14 cellular contexts compared by ENCODE assay signal in genomic region chr20:51587145-51587544, GRCh38. TPM values are rescaled to one million over a fixed set of nuclear protein-coding genes. Genes with fewer than 3 reads are reported as not detected.
DNase-seq lines count a peak whose midpoint lies in the region; ATAC-seq and TF ChIP-seq lines count a peak whose summit lies in the region.
"Had no signal": no experiment of that assay in that cellular context is flagged by ENCODE, and none has a peak within 500 bp of the region (broad histone marks: within the 10 kb centered on the region; RNA-seq: fewer than 3 reads in every experiment).

No MANE protein-coding gene starts in this region.

- no peak overlapping the region for H3K23ac ChIP-seq in mesendoderm (ENCODE audit: low read length)

- no peaks in the 10 kb centered on the region for H3K9me3 ChIP-seq in HEK293 (ENCODE audit: control insufficient read depth, insufficient read depth, low read depth, low read length)
- H3K9me3 ChIP-seq in Karpas-422 (ENCODE audit: low read length): no peaks in the 10 kb centered on the region
- peaks cover 10% of the 10 kb centered on the region; the same call in 1 of the 2 replicates for H3K9me3 ChIP-seq in OCI-LY7 (ENCODE audit: low read length)
- no peaks in the 10 kb centered on the region for H3K9me3 ChIP-seq in gastroesophageal sphincter
- H3K9me3 ChIP-seq: BLaER1 treated with 17β-estradiol and CSF1 and Interleukin-3, amounts not matched to agents 10 nM and 100 nM; HAP-1 had no signal

- no peak for TF ChIP-seq EP300 in gastroesophageal sphincter (IDR thresholded peaks at IDR 0.05)

- CTCF ChIA-PET in HEK293 (lab: Yijun Ruan, JAX) (interaction anchor here (0.6 to 1.9 kb wide), 7 partner anchors 8 to 605 kb away, joined by 3 to 7 read pairs (median 6); no protein-coding TSS in a partner anchor), OCI-LY7 (lab: Charles Lee; ENCODE audit: unreplicated experiment) (no interaction called here)

- DNase-seq in Karpas-422 (no peak), OCI-LY7 (ENCODE audit: low spot score) (no peak), foreskin keratinocyte (no peak), mesendoderm (no peak)
- DNase-seq: Calu3; CD8-positive, alpha-beta T cell; DMS79 treated with DMSO at 0.1 percent for 48 hours; EL had no signal

- TF ChIP-seq POLR2A in gastroesophageal sphincter (IDR thresholded peaks at IDR 0.05): no peak

- H2AFZ ChIP-seq in Karpas-422 (ENCODE audit: low read length) (no peak overlapping the region), OCI-LY7 (ENCODE audit: low read length) (no peak overlapping the region)

- H2BK120ac ChIP-seq in mesendoderm (ENCODE audit: low read depth, low read length): no peak overlapping the region

- H4K8ac ChIP-seq in mesendoderm (ENCODE audit: low read depth, low read length): no peak overlapping the region

- POLR2A ChIA-PET in HEK293 (lab: Yijun Ruan, JAX) (no interaction called here), OCI-LY7 (lab: Charles Lee) (interaction anchor here (0.7 to 1.3 kb wide), 2 partner anchors 14 to 80 kb away, joined by 3 read pairs; no protein-coding TSS in a partner anchor)

- ATAC-seq in gastroesophageal sphincter (no peak), foreskin keratinocyte (no peak)
- ATAC-seq: CD8-positive, alpha-beta T cell; GM12878 had no signal

- H3K18ac ChIP-seq in mesendoderm (ENCODE audit: low read length): no peak overlapping the region

- peak overlapping the region; percentile 51 for H3K4me2 ChIP-seq in Karpas-422 (ENCODE audit: low read depth, low read length, poor library complexity, severe bottlenecking)
- H3K4me2 ChIP-seq in OCI-LY7 (ENCODE audit: low read length): peak overlapping the region; percentile 22
- no peak overlapping the region for H3K4me2 ChIP-seq in mesendoderm (ENCODE audit: low read length)

- H3K27ac ChIP-seq in HEK293 (ENCODE audit: extremely low read depth, low read depth, low read length): no peak overlapping the region
- H3K27ac ChIP-seq in Karpas-422 (ENCODE audit: low read length): no peak overlapping the region
- H3K27ac ChIP-seq in OCI-LY7 (ENCODE audit: low read depth, low read length, poor library complexity, severe bottlenecking): no peak overlapping the region
- no peak overlapping the region for H3K27ac ChIP-seq in gastroesophageal sphincter
- no peak overlapping the region for H3K27ac ChIP-seq in foreskin keratinocyte
- no peak overlapping the region for H3K27ac ChIP-seq in mesendoderm (ENCODE audit: low read depth, low read length)
- H3K27ac ChIP-seq: BLaER1 treated with 17β-estradiol and CSF1 and Interleukin-3, amounts not matched to agents 10 nM and 100 nM; HL-60 had no signal

- WGBS in gastroesophageal sphincter (ENCODE audit: low coverage in 1 of 2), 2 donors: 91 to 95% methylated on average over 4 of the region's 4 CpGs
- no CpG with 5 or more reads among the region's 4 CpGs for WGBS in mesendoderm (ENCODE audit: extremely low coverage, insufficient coverage, low lambda C conversion rate)

- H3K27me3 ChIP-seq in Karpas-422 (ENCODE audit: low read length) (no peaks in the 10 kb centered on the region), gastroesophageal sphincter (no peaks in the 10 kb centered on the region), foreskin keratinocyte (peaks cover 14% of the 10 kb centered on the region), mesendoderm (ENCODE audit: insufficient read depth, low read length, poor library complexity) (no peaks in the 10 kb centered on the region)
- H3K27me3 ChIP-seq: BLaER1 treated with 17β-estradiol and CSF1 and Interleukin-3, amounts not matched to agents 10 nM and 100 nM had no signal

- H3K79me2 ChIP-seq in Karpas-422 (ENCODE audit: low read length): no peaks in the 10 kb centered on the region
- no peaks in the 10 kb centered on the region for H3K79me2 ChIP-seq in OCI-LY7 (ENCODE audit: insufficient read depth, low read depth, low read length)
- no peaks in the 10 kb centered on the region for H3K79me2 ChIP-seq in mesendoderm (ENCODE audit: control insufficient read depth, insufficient read depth, low read length)

- no peak for TF ChIP-seq CTCF in HEK293 (tag by site-specific recombination; IDR thresholded peaks at IDR 0.05)
- no peak for TF ChIP-seq CTCF in OCI-LY7 (conservative IDR thresholded peaks at IDR 0.05; ENCODE audit: low read length)
- TF ChIP-seq CTCF in gastroesophageal sphincter (IDR thresholded peaks at IDR 0.05): no peak
- no peak for TF ChIP-seq CTCF in foreskin keratinocyte (conservative IDR thresholded peaks at IDR 0.05)

- no peak overlapping the region for H3K4me3 ChIP-seq in HEK293 (ENCODE audit: low read depth, low read length)
- 0 out of 2 replicates have a peak overlapping the region, but pooled peaks have one; percentile 3 for H3K4me3 ChIP-seq in Karpas-422 (ENCODE audit: low read length)
- H3K4me3 ChIP-seq in OCI-LY7 (ENCODE audit: low read depth, low read length, poor library complexity, severe bottlenecking): no peak overlapping the region
- no peak overlapping the region for H3K4me3 ChIP-seq in gastroesophageal sphincter
- no peak overlapping the region for H3K4me3 ChIP-seq in mesendoderm (ENCODE audit: low read length)
- H3K4me3 ChIP-seq: BLaER1 treated with 17β-estradiol and CSF1 and Interleukin-3, amounts not matched to agents 10 nM and 100 nM; GM12878; HAP-1 had no signal

- H3K9me2 ChIP-seq in Karpas-422 (replicated peaks; ENCODE audit: insufficient read depth, low read length) (no peaks in the 10 kb centered on the region), OCI-LY7 (ENCODE audit: insufficient read depth, low read length) (no peaks in the 10 kb centered on the region)

- H3K36me3 ChIP-seq in HEK293 (ENCODE audit: control insufficient read depth in 2 of 2, insufficient read depth in 1 of 2, low read length in 2 of 2) (no peaks in the 10 kb centered on the region), Karpas-422 (ENCODE audit: insufficient read depth, low read length) (no peaks in the 10 kb centered on the region), OCI-LY7 (ENCODE audit: insufficient read depth, low read length) (no peaks in the 10 kb centered on the region), gastroesophageal sphincter (no peaks in the 10 kb centered on the region), mesendoderm (ENCODE audit: control insufficient read depth, insufficient read depth, low read length) (no peaks in the 10 kb centered on the region)
- H3K36me3 ChIP-seq: BLaER1 treated with 17β-estradiol and CSF1 and Interleukin-3, amounts not matched to agents 10 nM and 100 nM; HAP-1 had no signal

- no peak overlapping the region for H3K4ac ChIP-seq in mesendoderm (ENCODE audit: low read depth, low read length)

- no peak overlapping the region for H2AK5ac ChIP-seq in mesendoderm (ENCODE audit: low read length)

- H3K79me1 ChIP-seq in mesendoderm (ENCODE audit: low read length): no peaks in the 10 kb centered on the region

- H3K4me1 ChIP-seq in HEK293 (ENCODE audit: control insufficient read depth, insufficient read depth, low read length) (no peaks in the 10 kb centered on the region), Karpas-422 (ENCODE audit: low read length) (peaks cover 26% of the 10 kb centered on the region), OCI-LY7 (ENCODE audit: insufficient read depth, low read length, poor library complexity, severe bottlenecking) (peaks cover 22% of the 10 kb centered on the region), gastroesophageal sphincter (no peaks in the 10 kb centered on the region), foreskin keratinocyte (peaks cover 5% of the 10 kb centered on the region), mesendoderm (ENCODE audit: control insufficient read depth, low read depth, low read length) (no peaks in the 10 kb centered on the region)
- H3K4me1 ChIP-seq: HAP-1 had no signal

- H3K56ac ChIP-seq in mesendoderm (ENCODE audit: low read length): no peak overlapping the region

- H4K20me1 ChIP-seq in Karpas-422 (ENCODE audit: insufficient read depth, low read depth, low read length): no peaks in the 10 kb centered on the region
- no peaks in the 10 kb centered on the region for H4K20me1 ChIP-seq in OCI-LY7 (ENCODE audit: insufficient read depth, low read length)
- H4K20me1 ChIP-seq: BLaER1 treated with 17β-estradiol and CSF1 and Interleukin-3, amounts not matched to agents 10 nM and 100 nM had no signal

- BruUV-seq in OCI-LY7 (replicated peaks; lab: Mats Ljungman, UMichigan): no TSS peak

- no peak overlapping the region for H2BK5ac ChIP-seq in mesendoderm (ENCODE audit: low read length)

- no peak overlapping the region for H4K5ac ChIP-seq in mesendoderm (ENCODE audit: low read length)

- no peak overlapping the region for H3K9ac ChIP-seq in Karpas-422 (ENCODE audit: low read length)
- no peak overlapping the region for H3K9ac ChIP-seq in mesendoderm (ENCODE audit: low read length)
- H3K9ac ChIP-seq: BLaER1 treated with 17β-estradiol and CSF1 and Interleukin-3, amounts not matched to agents 10 nM and 100 nM had no signal

- intact Hi-C loops in OCI-LY7 (cut with micrococcal nuclease; ENCODE audit: unreplicated experiment): no loop called here

- H2BK15ac ChIP-seq in mesendoderm (replicated peaks; ENCODE audit: low read depth): no peak overlapping the region

TF ChIP-seq in HEK293, 187 proteins besides CTCF, POLR2A, EP300 and RAD21 (continues in another document):
- no peak for TF ChIP-seq RBAK (tag by site-specific recombination; IDR thresholded peaks at IDR 0.05)
- TF ChIP-seq, protein P1, sequence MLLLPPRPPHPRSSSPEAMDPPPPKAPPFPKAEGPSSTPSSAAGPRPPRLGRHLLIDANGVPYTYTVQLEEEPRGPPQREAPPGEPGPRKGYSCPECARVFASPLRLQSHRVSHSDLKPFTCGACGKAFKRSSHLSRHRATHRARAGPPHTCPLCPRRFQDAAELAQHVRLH (tag by site-specific recombination; IDR thresholded peaks at IDR 0.05): no peak

RNA-seq across cellular contexts. Expression of gene NFATC2, which starts 44.6 kb away (rescaled TPM):
- 22.5 and 32.3 TPM in 2 replicates for total RNA-seq in Karpas-422 (2014; rRNA removed; shearing (Covaris generic); ENCODE audit: low replicate concordance)
- 12.5 TPM in 2 replicates for total RNA-seq in OCI-LY7 (2014; rRNA removed; shearing (Covaris generic))
- total RNA-seq in OCI-LY7 (2022): 43.7 and 43.8 TPM in 2 replicates
- 10 to 100 TPM in 2 of 4 donors, 1 to 10 TPM in 2; 4.4 to 20.2 (median 9.0) TPM for total RNA-seq in gastroesophageal sphincter
- total RNA-seq in foreskin keratinocyte: under 0.01 TPM in 1 of 2 replicates, not detected in the other
- polyA plus RNA-seq in foreskin keratinocyte: under 0.01 TPM in 1 of 2 replicates, not detected in the other
- polyA plus RNA-seq in mesendoderm (2013, experiment 1 of 2): 0.28 TPM
- 0.29 TPM for polyA plus RNA-seq in mesendoderm (2013, experiment 2 of 2)
